9 cellular contexts compared by ENCODE assay signal in genomic region chr20:16918366-16918765, GRCh38.
"Had no signal": no experiment of that assay in that cellular context is flagged by ENCODE, and none has a peak within 500 bp of the region (broad histone marks: within the 10 kb centered on the region; RNA-seq: fewer than 3 reads in every experiment).

No MANE protein-coding gene starts in this region.

- H3K4me3 ChIP-seq: GM23248, HAP-1 had no signal

- H3K36me3 ChIP-seq: HAP-1 had no signal

- H2AFZ ChIP-seq: GM23248 had no signal

- H3K9ac ChIP-seq: GM23248, KMS-11 had no signal

- DNase-seq: GOT3, H7, HFFc6, KBM-7 had no signal

- H3K4me1 ChIP-seq: HAP-1 had no signal

- H3K9me3 ChIP-seq: HAP-1 had no signal

- ATAC-seq: HCT116 had no signal

- H3K4me2 ChIP-seq: KMS-11 had no signal

- H3K27ac ChIP-seq: GM23248, HL-60, KMS-11 had no signal
